Comparison of ENCODE assay signal across 20 cellular contexts in genomic region chr1:228943436-228943835, GRCh38.
DNase-seq lines count a peak whose midpoint lies in the region; ATAC-seq and TF ChIP-seq lines count a peak whose summit lies in the region.
"Had no signal": no experiment of that assay in that cellular context is flagged by ENCODE, and none has a peak within 500 bp of the region (broad histone marks: within the 10 kb centered on the region; RNA-seq: fewer than 3 reads in every experiment).

No MANE protein-coding gene starts in this region.

- no peaks in the 10 kb centered on the region for H3K79me2 ChIP-seq in PC-3 (ENCODE audit: low read length)

- H3K18ac ChIP-seq in mesenchymal stem cell (ENCODE audit: low read depth in 1 of 2, low read length in 2 of 2), result no peak overlapping the region

- CTCF ChIA-PET in activated CD8-positive, alpha-beta memory T cell treated with anti-CD3 and anti-CD28 coated beads, Interleukin-2, amount 10 ng/mL, durations not matched to agents 7 days and 5 days (lab: Charles Lee), result no interaction called here
- CTCF ChIA-PET in naive thymus-derived CD4-positive, alpha-beta T cell (lab: Charles Lee), result no interaction called here
- CTCF ChIA-PET in PC-3 (lab: Charles Lee), result no interaction called here

- H2BK12ac ChIP-seq in mesenchymal stem cell (ENCODE audit: low read length in 2 of 2), result no peak overlapping the region

- no peak overlapping the region for H4K91ac ChIP-seq in mesenchymal stem cell (ENCODE audit: low read length)

- TF ChIP-seq CTCF in CD14-positive monocyte (IDR thresholded peaks at IDR 0.05) (no peak), PC-3 (conservative IDR thresholded peaks at IDR 0.05; ENCODE audit: low read depth, low read length) (no peak)

- POLR2A ChIA-PET in naive thymus-derived CD4-positive, alpha-beta T cell (lab: Charles Lee), result no interaction called here
- POLR2A ChIA-PET in PC-3 (lab: Charles Lee; ENCODE audit: unreplicated experiment), result no interaction called here

- H3K27me3 Mint-ChIP-seq in activated CD8-positive, alpha-beta memory T cell treated with anti-CD3 and anti-CD28 coated beads, Interleukin-2, amount 10 ng/mL, durations not matched to agents 7 days and 5 days, result peaks cover 5% of the 10 kb centered on the region
- H3K27me3 Mint-ChIP-seq in CD14-positive monocyte (ENCODE audit: low read depth in 3 of 3), result no peaks in the 10 kb centered on the region
- H3K27me3 Mint-ChIP-seq in naive thymus-derived CD4-positive, alpha-beta T cell, result no peaks in the 10 kb centered on the region
- H3K27me3 Mint-ChIP-seq: CD4-positive, alpha-beta T cell had no signal

- no peaks in the 10 kb centered on the region for H3K9me3 Mint-ChIP-seq in activated CD8-positive, alpha-beta memory T cell treated with anti-CD3 and anti-CD28 coated beads, Interleukin-2, amount 10 ng/mL, durations not matched to agents 7 days and 5 days (ENCODE audit: low read depth)
- H3K9me3 Mint-ChIP-seq in CD14-positive monocyte, result peaks cover 0 to 4% (median 0%) of the 10 kb centered on the region in 7 donors
- H3K9me3 Mint-ChIP-seq in naive thymus-derived CD4-positive, alpha-beta T cell, result no peaks in the 10 kb centered on the region
- H3K9me3 Mint-ChIP-seq: CD4-positive, alpha-beta T cell; CD8-positive, alpha-beta memory T cell had no signal

- no peak overlapping the region for H3K4ac ChIP-seq in mesenchymal stem cell (ENCODE audit: low read depth in 1 of 2, low read length in 2 of 2)

- H3K4me3 ChIP-seq in mesenchymal stem cell (ENCODE audit: insufficient read depth in 1 of 2, low read depth in 1 of 2, low read length in 2 of 2) (no peak overlapping the region), PC-3 (ENCODE audit: low read length) (no peak overlapping the region)
- H3K4me3 ChIP-seq in naive thymus-derived CD4-positive, alpha-beta T cell (ENCODE audit: low read length), result no peak overlapping the region
- H3K4me3 ChIP-seq: BLaER1, GM12878, GM23248 had no signal

- H3K9ac ChIP-seq in mesenchymal stem cell (ENCODE audit: low read length), result no peak overlapping the region
- no peak overlapping the region for H3K9ac ChIP-seq in PC-3 (ENCODE audit: low read length)
- H3K9ac ChIP-seq: BLaER1, GM23248 had no signal

- DNase-seq in activated CD8-positive, alpha-beta memory T cell treated with anti-CD3 and anti-CD28 coated beads, Interleukin-2, amount 10 ng/mL, durations not matched to agents 7 days and 5 days, result peak; percentile 37
- no peak for DNase-seq in activated CD8-positive, alpha-beta memory T cell treated with anti-CD3 and anti-CD28 coated beads, Interleukin-2, amount 50 U/mL, for 48 hours
- DNase-seq in CD14-positive monocyte (ENCODE audit: low spot score), result no peak
- no peak for DNase-seq in mesenchymal stem cell
- no peak for DNase-seq in naive thymus-derived CD4-positive, alpha-beta T cell
- no peak for DNase-seq in PC-3
- DNase-seq: CD4-positive, alpha-beta T cell; CD8-positive, alpha-beta memory T cell; DMS 273 treated with DMSO at 0.1 percent for 48 hours; DMS79; EL; GDM1; GM23248; H7; HCEC 1CT had no signal

- no peak overlapping the region for H4K8ac ChIP-seq in mesenchymal stem cell (ENCODE audit: low read length)

- H3K4me2 ChIP-seq in mesenchymal stem cell (ENCODE audit: low read length, poor library complexity, severe bottlenecking) (no peak overlapping the region), PC-3 (ENCODE audit: low read length) (no peak overlapping the region)
- H3K4me2 ChIP-seq: BLaER1 had no signal

- H2AK5ac ChIP-seq in mesenchymal stem cell (ENCODE audit: low read length, severe bottlenecking), result no peak overlapping the region

- no peak overlapping the region for H2BK5ac ChIP-seq in mesenchymal stem cell (ENCODE audit: low read depth, low read length, poor library complexity, severe bottlenecking)

- H3K27ac ChIP-seq in mesenchymal stem cell (ENCODE audit: low read length, poor library complexity, severe bottlenecking) (no peak overlapping the region), PC-3 (ENCODE audit: low read length) (no peak overlapping the region)
- H3K27ac ChIP-seq in naive thymus-derived CD4-positive, alpha-beta T cell (ENCODE audit: low read depth, low read length), result no peak overlapping the region
- H3K27ac ChIP-seq: 22Rv1, BLaER1, C4-2B, GM23248 had no signal

- no peaks in the 10 kb centered on the region for H3K36me3 ChIP-seq in mesenchymal stem cell (ENCODE audit: control insufficient read depth in 1 of 2, insufficient read depth in 2 of 2, low read depth in 1 of 2, low read length in 2 of 2)
- H3K36me3 ChIP-seq in naive thymus-derived CD4-positive, alpha-beta T cell (ENCODE audit: control insufficient read depth in 2 of 3, insufficient read depth in 3 of 3, low read length in 3 of 3), result no peaks in the 10 kb centered on the region
- H3K36me3 ChIP-seq in PC-3 (ENCODE audit: low read depth, low read length), result no peaks in the 10 kb centered on the region
- H3K36me3 ChIP-seq: BLaER1 had no signal

- H3K36me3 Mint-ChIP-seq in activated CD8-positive, alpha-beta memory T cell treated with anti-CD3 and anti-CD28 coated beads, Interleukin-2, amount 10 ng/mL, durations not matched to agents 7 days and 5 days, result no peaks in the 10 kb centered on the region
- peaks cover 5 to 7% of the 10 kb centered on the region in 2 donors for H3K36me3 Mint-ChIP-seq in CD14-positive monocyte
- H3K36me3 Mint-ChIP-seq in naive thymus-derived CD4-positive, alpha-beta T cell, result no peaks in the 10 kb centered on the region
- H3K36me3 Mint-ChIP-seq: CD8-positive, alpha-beta memory T cell had no signal

- no peak for ATAC-seq in activated CD8-positive, alpha-beta memory T cell treated with anti-CD3 and anti-CD28 coated beads, Interleukin-2, amount 10 ng/mL, durations not matched to agents 7 days and 5 days
- ATAC-seq in naive thymus-derived CD4-positive, alpha-beta T cell, result no peak
- no peak for ATAC-seq in PC-3
- ATAC-seq: GM12878 had no signal

- H2AFZ ChIP-seq in mesenchymal stem cell (ENCODE audit: low read depth, low read length) (no peak overlapping the region), PC-3 (ENCODE audit: low read length) (no peak overlapping the region)
- H2AFZ ChIP-seq: GM23248 had no signal

- BruUV-seq in PC-3 (replicated peaks; lab: Mats Ljungman, UMichigan), result no TSS peak

- WGBS in mesenchymal stem cell, result 98% methylated on average over 4 of the region's 4 CpGs

- H3K27me3 ChIP-seq in mesenchymal stem cell (ENCODE audit: control insufficient read depth in 1 of 2, insufficient read depth in 1 of 2, low read length in 2 of 2) (peaks cover 0 to 10% of the 10 kb centered on the region in 2 experiments), PC-3 (ENCODE audit: low read length) (peaks cover 90% of the 10 kb centered on the region)
- H3K27me3 ChIP-seq in naive thymus-derived CD4-positive, alpha-beta T cell (ENCODE audit: control insufficient read depth in 2 of 2, insufficient read depth in 2 of 2, low read length in 2 of 2), result no peaks in the 10 kb centered on the region
- H3K27me3 ChIP-seq: BLaER1 had no signal

- H2BK120ac ChIP-seq in mesenchymal stem cell (ENCODE audit: low read depth, low read length), result no peak overlapping the region

- H3K23ac ChIP-seq in mesenchymal stem cell (ENCODE audit: low read length in 2 of 2), result no peak overlapping the region

- H3K14ac ChIP-seq in mesenchymal stem cell (ENCODE audit: low read length in 2 of 2), result no peak overlapping the region

- no peaks in the 10 kb centered on the region for H4K20me1 ChIP-seq in PC-3 (ENCODE audit: low read length)
- H4K20me1 ChIP-seq: BLaER1 had no signal

- peak overlapping the region; percentile 53 for H2BK15ac ChIP-seq in mesenchymal stem cell (ENCODE audit: low read depth, poor library complexity, severe bottlenecking)

- H3K4me1 Mint-ChIP-seq in activated CD8-positive, alpha-beta memory T cell treated with anti-CD3 and anti-CD28 coated beads, Interleukin-2, amount 10 ng/mL, durations not matched to agents 7 days and 5 days, result peaks cover 20% of the 10 kb centered on the region
- H3K4me1 Mint-ChIP-seq in CD14-positive monocyte, result peaks cover 82% of the 10 kb centered on the region
- peaks cover 5 to 17% (median 16%) of the 10 kb centered on the region in 7 donors for H3K4me1 Mint-ChIP-seq in naive thymus-derived CD4-positive, alpha-beta T cell

- intact Hi-C loops in CD14-positive monocyte (cut with micrococcal nuclease) (loop anchor here in 1 of 2 donors (5.0 kb wide), 1 partner anchor 84 kb away; no protein-coding TSS in a partner anchor), PC-3 (cut with micrococcal nuclease) (no loop called here)
- intact Hi-C loops in naive thymus-derived CD4-positive, alpha-beta T cell (cut with micrococcal nuclease), result no loop called here

- no peaks in the 10 kb centered on the region for H3F3A ChIP-seq in PC-3 (ENCODE audit: low read length, unreplicated experiment)

- H3K4me1 ChIP-seq in mesenchymal stem cell (ENCODE audit: control insufficient read depth, insufficient read depth, low read depth, low read length), result peaks cover 1% of the 10 kb centered on the region
- H3K4me1 ChIP-seq in naive thymus-derived CD4-positive, alpha-beta T cell (ENCODE audit: control insufficient read depth in 2 of 2, insufficient read depth in 2 of 2, low read length in 2 of 2), result peaks cover 0 to 6% of the 10 kb centered on the region in 2 donors
- H3K4me1 ChIP-seq in PC-3 (ENCODE audit: insufficient read depth, low read length), result no peaks in the 10 kb centered on the region

- no peak overlapping the region for H3K4me3 Mint-ChIP-seq in activated CD8-positive, alpha-beta memory T cell treated with anti-CD3 and anti-CD28 coated beads, Interleukin-2, amount 10 ng/mL, durations not matched to agents 7 days and 5 days
- H3K4me3 Mint-ChIP-seq in CD14-positive monocyte, result no peak overlapping the region
- H3K4me3 Mint-ChIP-seq in naive thymus-derived CD4-positive, alpha-beta T cell, result no peak overlapping the region
- H3K4me3 Mint-ChIP-seq: B cell; CD4-positive, alpha-beta T cell; CD8-positive, alpha-beta memory T cell had no signal

- H3K9me2 ChIP-seq in PC-3 (replicated peaks; ENCODE audit: low read length), result no peaks in the 10 kb centered on the region

- no peaks in the 10 kb centered on the region for H3K79me1 ChIP-seq in mesenchymal stem cell (replicated peaks; ENCODE audit: low read length, poor library complexity, severe bottlenecking)

- H3K27ac Mint-ChIP-seq in activated CD8-positive, alpha-beta memory T cell treated with anti-CD3 and anti-CD28 coated beads, Interleukin-2, amount 10 ng/mL, durations not matched to agents 7 days and 5 days, result no peak overlapping the region
- H3K27ac Mint-ChIP-seq in CD14-positive monocyte, result peak overlapping the region in 6 of 7 donors; percentile 13 to 83 (median 76)
- no peak overlapping the region for H3K27ac Mint-ChIP-seq in naive thymus-derived CD4-positive, alpha-beta T cell
- H3K27ac Mint-ChIP-seq: B cell; CD4-positive, alpha-beta T cell had no signal

- H3K9me3 ChIP-seq in mesenchymal stem cell (ENCODE audit: control insufficient read depth, low read length) (no peaks in the 10 kb centered on the region), PC-3 (ENCODE audit: low read length) (no peaks in the 10 kb centered on the region)
- no peaks in the 10 kb centered on the region for H3K9me3 ChIP-seq in naive thymus-derived CD4-positive, alpha-beta T cell (ENCODE audit: control insufficient read depth in 2 of 3, low read length in 3 of 3)
- H3K9me3 ChIP-seq: BLaER1 had no signal

Comparison
In these comparisons a context has a peak if more than half of its experiments do, and no peak if none do; other contexts are left out.
1. H3K27ac Mint-ChIP-seq: peak in CD14-positive monocyte (6 of 7); none in activated CD8-positive, alpha-beta memory T cell treated with anti-CD3 and anti-CD28 coated beads, Interleukin-2, amount 10 ng/mL, durations not matched to agents 7 days and 5 days (single experiment) and naive thymus-derived CD4-positive, alpha-beta T cell (0 of 9).